ENCODE assay signal across 1 cellular context in the genomic region with DNA sequence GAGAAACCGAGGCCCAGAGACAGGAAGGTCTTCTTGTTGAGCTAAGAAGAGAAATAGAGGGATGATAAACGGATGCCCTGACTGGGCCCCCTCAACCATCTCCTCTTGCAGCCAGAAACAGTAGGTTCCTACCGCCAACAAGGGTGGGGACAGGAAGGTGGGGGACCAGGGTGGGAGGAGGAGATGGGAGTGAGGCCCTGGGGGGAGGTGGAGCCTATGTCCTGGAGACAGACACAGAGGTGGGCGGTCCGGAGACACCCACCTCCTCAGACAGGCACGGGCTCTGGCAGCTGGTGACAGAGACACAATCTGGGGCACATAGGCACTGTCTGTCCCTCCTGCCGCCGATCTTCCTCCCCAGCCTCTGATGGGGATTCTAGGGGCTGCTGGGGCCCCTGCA.
TF ChIP-seq lines count a peak whose summit lies in the region.

No MANE protein-coding gene starts in this region.

TF ChIP-seq in HEK293, 187 proteins besides CTCF, POLR2A, EP300 and RAD21:
- TF ChIP-seq ZBTB48 (tag by site-specific recombination; IDR thresholded peaks at IDR 0.05) (no peak), ZBTB20 (tag by site-specific recombination; IDR thresholded peaks at IDR 0.05) (no peak), ZNF16 (tag by site-specific recombination; IDR thresholded peaks at IDR 0.05; ENCODE audit: low read depth) (no peak), ZNF48 (tag by site-specific recombination; IDR thresholded peaks at IDR 0.05) (no peak), GLIS1 (tag by site-specific recombination; IDR thresholded peaks at IDR 0.05) (no peak), KLF1 (tag by site-specific recombination; IDR thresholded peaks at IDR 0.05) (peak; percentile 84), ZNF701 (tag by site-specific recombination; IDR thresholded peaks at IDR 0.05) (no peak), ZNF132 (tag by site-specific recombination; IDR thresholded peaks at IDR 0.05; ENCODE audit: borderline replicate concordance) (no peak), ZNF19 (tag by site-specific recombination; IDR thresholded peaks at IDR 0.05; ENCODE audit: low read depth) (no peak), ZNF221 (tag by site-specific recombination; IDR thresholded peaks at IDR 0.05; ENCODE audit: borderline replicate concordance) (no peak), ZNF214 (tag by site-specific recombination; IDR thresholded peaks at IDR 0.05; ENCODE audit: borderline replicate concordance) (no peak), KLF10 (tag by site-specific recombination; IDR thresholded peaks at IDR 0.05) (no peak), ZFHX2 (tag by site-specific recombination; conservative IDR thresholded peaks at IDR 0.05) (peak; percentile 77), ZNF549 (tag by site-specific recombination; IDR thresholded peaks at IDR 0.05) (no peak), EGR2 (tag by site-specific recombination; IDR thresholded peaks at IDR 0.05; ENCODE audit: low read depth) (peak; percentile 83), ZNF529 (tag by site-specific recombination; IDR thresholded peaks at IDR 0.05; ENCODE audit: insufficient replicate concordance) (no peak), ZNF426 (tag by site-specific recombination; IDR thresholded peaks at IDR 0.05) (no peak), FEZF1 (tag by site-specific recombination; IDR thresholded peaks at IDR 0.05) (no peak), ZNF157 (tag by site-specific recombination; IDR thresholded peaks at IDR 0.05) (no peak), ZNF660 (tag by site-specific recombination; IDR thresholded peaks at IDR 0.05) (no peak)
- TF ChIP-seq, protein P1, sequence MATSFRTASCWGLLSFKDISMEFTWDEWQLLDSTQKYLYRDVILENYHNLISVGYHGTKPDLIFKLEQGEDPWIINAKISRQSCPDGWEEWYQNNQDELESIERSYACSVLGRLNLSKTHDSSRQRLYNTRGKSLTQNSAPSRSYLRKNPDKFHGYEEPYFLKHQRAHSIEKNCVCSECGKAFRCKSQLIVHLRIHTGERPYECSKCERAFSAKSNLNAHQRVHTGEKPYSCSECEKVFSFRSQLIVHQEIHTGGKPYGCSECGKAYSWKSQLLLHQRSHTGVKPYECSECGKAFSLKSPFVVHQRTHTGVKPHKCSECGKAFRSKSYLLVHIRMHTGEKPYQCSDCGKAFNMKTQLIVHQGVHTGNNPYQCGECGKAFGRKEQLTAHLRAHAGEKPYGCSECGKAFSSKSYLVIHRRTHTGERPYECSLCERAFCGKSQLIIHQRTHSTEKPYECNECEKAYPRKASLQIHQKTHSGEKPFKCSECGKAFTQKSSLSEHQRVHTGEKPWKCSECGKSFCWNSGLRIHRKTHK (tag by site-specific recombination; IDR thresholded peaks at IDR 0.05), result no peak
- TF ChIP-seq, protein P2, sequence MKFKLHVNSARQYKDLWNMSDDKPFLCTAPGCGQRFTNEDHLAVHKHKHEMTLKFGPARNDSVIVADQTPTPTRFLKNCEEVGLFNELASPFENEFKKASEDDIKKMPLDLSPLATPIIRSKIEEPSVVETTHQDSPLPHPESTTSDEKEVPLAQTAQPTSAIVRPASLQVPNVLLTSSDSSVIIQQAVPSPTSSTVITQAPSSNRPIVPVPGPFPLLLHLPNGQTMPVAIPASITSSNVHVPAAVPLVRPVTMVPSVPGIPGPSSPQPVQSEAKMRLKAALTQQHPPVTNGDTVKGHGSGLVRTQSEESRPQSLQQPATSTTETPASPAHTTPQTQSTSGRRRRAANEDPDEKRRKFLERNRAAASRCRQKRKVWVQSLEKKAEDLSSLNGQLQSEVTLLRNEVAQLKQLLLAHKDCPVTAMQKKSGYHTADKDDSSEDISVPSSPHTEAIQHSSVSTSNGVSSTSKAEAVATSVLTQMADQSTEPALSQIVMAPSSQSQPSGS (tag by site-specific recombination; IDR thresholded peaks at IDR 0.05; ENCODE audit: low read depth), result no peak
- TF ChIP-seq, protein P3, sequence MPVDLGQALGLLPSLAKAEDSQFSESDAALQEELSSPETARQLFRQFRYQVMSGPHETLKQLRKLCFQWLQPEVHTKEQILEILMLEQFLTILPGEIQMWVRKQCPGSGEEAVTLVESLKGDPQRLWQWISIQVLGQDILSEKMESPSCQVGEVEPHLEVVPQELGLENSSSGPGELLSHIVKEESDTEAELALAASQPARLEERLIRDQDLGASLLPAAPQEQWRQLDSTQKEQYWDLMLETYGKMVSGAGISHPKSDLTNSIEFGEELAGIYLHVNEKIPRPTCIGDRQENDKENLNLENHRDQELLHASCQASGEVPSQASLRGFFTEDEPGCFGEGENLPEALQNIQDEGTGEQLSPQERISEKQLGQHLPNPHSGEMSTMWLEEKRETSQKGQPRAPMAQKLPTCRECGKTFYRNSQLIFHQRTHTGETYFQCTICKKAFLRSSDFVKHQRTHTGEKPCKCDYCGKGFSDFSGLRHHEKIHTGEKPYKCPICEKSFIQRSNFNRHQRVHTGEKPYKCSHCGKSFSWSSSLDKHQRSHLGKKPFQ (tag by site-specific recombination; IDR thresholded peaks at IDR 0.05), result no peak
- TF ChIP-seq, protein P4, sequence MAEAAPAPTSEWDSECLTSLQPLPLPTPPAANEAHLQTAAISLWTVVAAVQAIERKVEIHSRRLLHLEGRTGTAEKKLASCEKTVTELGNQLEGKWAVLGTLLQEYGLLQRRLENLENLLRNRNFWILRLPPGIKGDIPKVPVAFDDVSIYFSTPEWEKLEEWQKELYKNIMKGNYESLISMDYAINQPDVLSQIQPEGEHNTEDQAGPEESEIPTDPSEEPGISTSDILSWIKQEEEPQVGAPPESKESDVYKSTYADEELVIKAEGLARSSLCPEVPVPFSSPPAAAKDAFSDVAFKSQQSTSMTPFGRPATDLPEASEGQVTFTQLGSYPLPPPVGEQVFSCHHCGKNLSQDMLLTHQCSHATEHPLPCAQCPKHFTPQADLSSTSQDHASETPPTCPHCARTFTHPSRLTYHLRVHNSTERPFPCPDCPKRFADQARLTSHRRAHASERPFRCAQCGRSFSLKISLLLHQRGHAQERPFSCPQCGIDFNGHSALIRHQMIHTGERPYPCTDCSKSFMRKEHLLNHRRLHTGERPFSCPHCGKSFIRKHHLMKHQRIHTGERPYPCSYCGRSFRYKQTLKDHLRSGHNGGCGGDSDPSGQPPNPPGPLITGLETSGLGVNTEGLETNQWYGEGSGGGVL (tag by site-specific recombination; IDR thresholded peaks at IDR 0.05), result no peak
- TF ChIP-seq, protein P5, sequence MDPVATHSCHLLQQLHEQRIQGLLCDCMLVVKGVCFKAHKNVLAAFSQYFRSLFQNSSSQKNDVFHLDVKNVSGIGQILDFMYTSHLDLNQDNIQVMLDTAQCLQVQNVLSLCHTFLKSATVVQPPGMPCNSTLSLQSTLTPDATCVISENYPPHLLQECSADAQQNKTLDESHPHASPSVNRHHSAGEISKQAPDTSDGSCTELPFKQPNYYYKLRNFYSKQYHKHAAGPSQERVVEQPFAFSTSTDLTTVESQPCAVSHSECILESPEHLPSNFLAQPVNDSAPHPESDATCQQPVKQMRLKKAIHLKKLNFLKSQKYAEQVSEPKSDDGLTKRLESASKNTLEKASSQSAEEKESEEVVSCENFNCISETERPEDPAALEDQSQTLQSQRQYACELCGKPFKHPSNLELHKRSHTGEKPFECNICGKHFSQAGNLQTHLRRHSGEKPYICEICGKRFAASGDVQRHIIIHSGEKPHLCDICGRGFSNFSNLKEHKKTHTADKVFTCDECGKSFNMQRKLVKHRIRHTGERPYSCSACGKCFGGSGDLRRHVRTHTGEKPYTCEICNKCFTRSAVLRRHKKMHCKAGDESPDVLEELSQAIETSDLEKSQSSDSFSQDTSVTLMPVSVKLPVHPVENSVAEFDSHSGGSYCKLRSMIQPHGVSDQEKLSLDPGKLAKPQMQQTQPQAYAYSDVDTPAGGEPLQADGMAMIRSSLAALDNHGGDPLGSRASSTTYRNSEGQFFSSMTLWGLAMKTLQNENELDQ (tag by site-specific recombination; IDR thresholded peaks at IDR 0.05; ENCODE audit: low read depth), result no peak
